ENCODE assay signal across 9 cellular contexts in genomic region chr14:68790656-68791077, GRCh38. TPM values are rescaled to one million over a fixed set of nuclear protein-coding genes. Genes with fewer than 3 reads are reported as not detected.
A peak's percentile ranks its signal among the peaks of the same experiment; 100 is the strongest.
DNase-seq lines count a peak whose midpoint lies in the region; ATAC-seq, FAIRE-seq and TF ChIP-seq lines count a peak whose summit lies in the region.
"Had no signal": no experiment of that assay in that cellular context is flagged by ENCODE, and none has a peak within 500 bp of the region (broad histone marks: within the 10 kb centered on the region; RNA-seq: fewer than 3 reads in every experiment).

No MANE protein-coding gene starts in this region.

- H3K4me3 Mint-ChIP-seq in glutamatergic neuron (ENCODE audit: unreplicated experiment): no peak overlapping the region

- H3K27ac Mint-ChIP-seq in glutamatergic neuron (ENCODE audit: unreplicated experiment): no peak overlapping the region

- FAIRE-seq in urothelium cell line (lab: Jason Lieb, UNC): no peak
- FAIRE-seq: colon had no signal

- peaks cover 21 to 36% (median 32%) of the 10 kb centered on the region in 3 donors for H3K4me1 ChIP-seq in skeletal muscle tissue (ENCODE audit: control insufficient read depth in 3 of 3, insufficient read depth in 3 of 3, low read length in 3 of 3)

- H3K9me3 Mint-ChIP-seq in glutamatergic neuron (ENCODE audit: unreplicated experiment): no peaks in the 10 kb centered on the region

- H3K9me3 ChIP-seq in skeletal muscle tissue (ENCODE audit: control insufficient read depth in 3 of 3, low read length in 3 of 3): no peaks in the 10 kb centered on the region

- H3K27me3 Mint-ChIP-seq in glutamatergic neuron (ENCODE audit: unreplicated experiment): peaks cover 18% of the 10 kb centered on the region

- H3K9ac ChIP-seq in skeletal muscle tissue (ENCODE audit: low read depth in 1 of 3, low read length in 3 of 3): peak overlapping the region; percentile 98 to 99 (median 99)

- peaks cover 36 to 38% (median 37%) of the 10 kb centered on the region in 3 donors for H3K36me3 ChIP-seq in skeletal muscle tissue (ENCODE audit: control insufficient read depth in 3 of 3, insufficient read depth in 3 of 3, low read length in 3 of 3)

- H3K27me3 ChIP-seq in skeletal muscle tissue (ENCODE audit: control insufficient read depth in 3 of 3, insufficient read depth in 3 of 3, low read length in 3 of 3): no peaks in the 10 kb centered on the region

- DNase-seq in cardiac septum (ENCODE audit: low spot score) (peak; percentile 61), Right ventricle myocardium superior (no peak), glutamatergic neuron (peak; percentile 2), NCI-H146 (lab: John Stamatoyannopoulos, UW) (no peak), NCI-H82 treated with DMSO at 0.1 percent for 48 hours (lab: John Stamatoyannopoulos, UW; ENCODE audit: unreplicated experiment) (no peak), urothelium cell line (ENCODE audit: low spot score) (no peak)
- peak; percentile 88 for DNase-seq in activated effector memory CD4-positive, alpha-beta T cell treated with anti-CD3 and anti-CD28 coated beads, Interleukin-2, amount 50 U/mL, for 16 hours

- intact Hi-C loops in cardiac septum (cut with DNase I): loop anchor here (2.0 to 5.0 kb wide), 3 partner anchors 123 to 542 kb away; no protein-coding TSS in a partner anchor
- intact Hi-C loops in Right ventricle myocardium superior (cut with DNase I): loop anchor here (5.0 kb wide), 2 partner anchors 58 to 268 kb away; no protein-coding TSS in a partner anchor

- ATAC-seq in Right ventricle myocardium superior (ENCODE audit: poor library complexity): no peak

- TF ChIP-seq CTCF in glutamatergic neuron (IDR thresholded peaks at IDR 0.05; ENCODE audit: partially characterized antibody, unreplicated experiment): no peak

- H3K4me1 Mint-ChIP-seq in glutamatergic neuron (ENCODE audit: low read depth, unreplicated experiment): peaks cover 6% of the 10 kb centered on the region

- peak overlapping the region; percentile 97 to 99 (median 98) for H3K4me3 ChIP-seq in skeletal muscle tissue (ENCODE audit: low read length in 3 of 3)

- no peaks in the 10 kb centered on the region for H3K36me3 Mint-ChIP-seq in glutamatergic neuron (ENCODE audit: unreplicated experiment)

- H3K27ac ChIP-seq in skeletal muscle tissue (ENCODE audit: low read depth, low read length): peak overlapping the region; percentile 100

RNA-seq across cellular contexts. Expression of gene ZFP36L1, which starts 2.2 kb away (rescaled TPM):
- 69.2 TPM for total RNA-seq in cardiac septum
- total RNA-seq in Right ventricle myocardium superior: 45.5 TPM
- total RNA-seq in glutamatergic neuron (ENCODE audit: unreplicated experiment): 2.7 TPM
- 27.7 TPM for total RNA-seq in skeletal muscle tissue

Comparison
In these comparisons a context has a peak if more than half of its experiments do, and no peak if none do; other contexts are left out.
1. DNase-seq: peak in cardiac septum (single experiment), activated effector memory CD4-positive, alpha-beta T cell treated with anti-CD3 and anti-CD28 coated beads, Interleukin-2, amount 50 U/mL, for 16 hours (single experiment) and glutamatergic neuron (single experiment); none in Right ventricle myocardium superior (single experiment), NCI-H146 (single experiment), NCI-H82 treated with DMSO at 0.1 percent for 48 hours (single experiment) and urothelium cell line (single experiment).